In the genomic region with DNA sequence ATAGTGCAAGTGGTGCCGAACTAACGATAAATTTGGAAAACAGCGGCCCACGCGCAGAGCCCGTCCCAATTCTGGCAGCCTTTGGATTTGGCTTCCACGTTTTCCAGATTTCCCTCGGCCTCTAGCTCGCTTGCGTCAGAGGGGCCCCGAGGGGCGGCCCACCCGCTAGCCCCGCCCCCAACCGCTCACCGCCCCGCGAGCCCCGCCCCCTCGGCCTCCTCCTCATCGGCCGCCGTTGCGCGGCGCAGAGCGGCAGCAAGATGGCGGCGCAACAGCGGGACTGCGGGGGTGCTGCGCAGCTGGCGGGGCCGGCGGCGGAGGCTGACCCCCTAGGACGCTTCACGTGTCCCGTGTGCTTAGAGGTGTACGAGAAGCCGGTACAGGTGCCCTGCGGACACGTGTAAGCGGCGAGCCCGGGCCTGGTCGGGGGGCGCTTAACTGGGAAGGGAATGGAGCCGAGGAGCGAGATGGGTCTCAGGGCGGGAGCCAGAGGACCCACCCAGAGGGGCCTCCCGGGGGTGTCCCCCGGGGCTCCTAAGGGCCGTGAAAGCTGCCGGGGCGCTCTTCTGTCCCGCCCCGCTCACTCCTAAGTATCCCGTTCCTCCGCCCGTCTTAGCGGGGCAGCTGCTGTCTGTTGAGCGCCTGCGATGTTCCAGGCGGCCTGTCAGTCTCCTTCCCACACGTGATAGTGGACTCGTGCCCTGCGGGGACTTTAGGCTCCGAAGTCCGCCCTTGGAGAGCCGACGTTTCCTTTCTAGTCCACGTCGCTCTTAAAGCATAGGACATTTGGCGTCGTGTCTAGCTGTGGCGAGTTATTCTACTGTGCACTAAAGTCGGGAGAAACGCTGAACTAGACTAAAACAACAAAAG, we compare ENCODE assay signal across 8 cellular contexts. TPM values are rescaled to one million over a fixed set of nuclear protein-coding genes. Genes with fewer than 3 reads are reported as not detected.
DNase-seq lines count a peak whose midpoint lies in the region; ATAC-seq and TF ChIP-seq lines count a peak whose summit lies in the region.

Gene RNF114 (plus strand): TSS at position 245 of the 870 bp plus-strand sequence. CDS start 16 bp downstream, at position 261.

- H3K27ac ChIP-seq in breast epithelium: peak within 1 kb of the TSS; percentile 96 to 97
- H3K27ac ChIP-seq in iPS-20b (ENCODE audit: low read length): peak within 1 kb of the TSS; percentile 55
- peak within 1 kb of the TSS; percentile 80 to 98 (median 92) for H3K27ac ChIP-seq in skin epidermis

- no peaks in the 10 kb centered on the region for H3K27me3 ChIP-seq in breast epithelium
- no peaks in the 10 kb centered on the region for H3K27me3 ChIP-seq in iPS-20b (ENCODE audit: insufficient read depth, low read length)

- intact Hi-C loops in breast epithelium (cut with DNase I; ENCODE audit: low total_unique reads): no loop called here

- peak within 1 kb of the TSS; percentile 86 for H3K9ac ChIP-seq in iPS-20b (ENCODE audit: low read depth, low read length)

- DNase-seq in NCI-H1436 (lab: John Stamatoyannopoulos, UW) (peak; percentile 93), NCI-H1436 treated with DMSO at 0.1 percent for 48 hours (lab: John Stamatoyannopoulos, UW) (no peak), NCI-H2227 (lab: John Stamatoyannopoulos, UW; ENCODE audit: unreplicated experiment) (peak; percentile 96), breast epithelium (ENCODE audit: low spot score in 2 of 2) (peak; percentile 91 to 92)

- peak within 1 kb of the TSS; percentile 90 for H3K4me3 ChIP-seq in WI38 (ENCODE audit: low read depth, low read length)
- peak within 1 kb of the TSS; percentile 98 to 100 (median 100) for H3K4me3 ChIP-seq in breast epithelium
- H3K4me3 ChIP-seq in iPS-20b (ENCODE audit: low read length): peak within 1 kb of the TSS; percentile 88
- peak within 1 kb of the TSS; percentile 74 to 99 (median 93) for H3K4me3 ChIP-seq in skin epidermis

- TF ChIP-seq POLR2A in breast epithelium (IDR thresholded peaks at IDR 0.05): peak; percentile 87

- TF ChIP-seq CTCF in WI38 (IDR thresholded peaks at IDR 0.05; ENCODE audit: low read depth, low read length) (no peak), breast epithelium (IDR thresholded peaks at IDR 0.05) (no peak)

- no peaks in the 10 kb centered on the region for H3K9me3 ChIP-seq in breast epithelium
- H3K9me3 ChIP-seq in iPS-20b (ENCODE audit: insufficient read depth, low read depth, low read length): no peaks in the 10 kb centered on the region

- peak; percentile 75 for ATAC-seq in HG03045 (IDR thresholded peaks at IDR 0.05; ENCODE audit: unreplicated experiment)

- H3K4me1 ChIP-seq in breast epithelium (peaks cover 0 to 20% of the 10 kb centered on the region in 2 donors), iPS-20b (ENCODE audit: insufficient read depth, low read length) (peaks cover 13% of the 10 kb centered on the region; the same call in 1 of the 2 replicates)

- no peaks in the 10 kb centered on the region for H3K36me3 ChIP-seq in breast epithelium
- peaks cover 22% of the 10 kb centered on the region for H3K36me3 ChIP-seq in iPS-20b (ENCODE audit: insufficient read depth, low read depth, low read length)

RNA-seq across cellular contexts. Expression of gene RNF114, which starts in this region (rescaled TPM):
- total RNA-seq in breast epithelium: 100 to 1,000 TPM; 224 TPM
